17 cellular contexts compared by ENCODE assay signal in the genomic region with DNA sequence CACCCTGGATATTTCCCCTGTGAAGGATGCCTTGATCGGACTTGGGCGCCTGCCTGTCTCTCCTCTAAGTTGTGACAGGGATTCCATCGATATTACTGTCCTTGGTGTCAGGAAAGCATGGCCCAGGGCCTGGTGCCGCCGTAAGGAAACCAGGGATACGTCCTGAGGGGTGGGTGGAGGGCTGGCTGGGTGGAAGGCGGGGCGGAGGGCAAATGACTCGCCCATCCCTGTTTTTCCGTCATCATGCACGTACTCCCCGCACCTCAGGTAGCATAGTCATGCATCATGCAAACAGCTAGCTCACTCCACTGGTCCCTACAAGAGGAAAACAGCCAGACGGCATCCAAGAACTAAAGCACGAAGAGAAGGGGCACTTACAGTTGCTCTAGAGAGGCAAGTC. TPM values are rescaled to one million over a fixed set of nuclear protein-coding genes. Genes with fewer than 3 reads are reported as not detected.
DNase-seq lines count a peak whose midpoint lies in the region; ATAC-seq and TF ChIP-seq lines count a peak whose summit lies in the region.
"Had no signal": no experiment of that assay in that cellular context is flagged by ENCODE, and none has a peak within 500 bp of the region (broad histone marks: within the 10 kb centered on the region; RNA-seq: fewer than 3 reads in every experiment).

No MANE protein-coding gene starts in this region.

- H3K4me2 ChIP-seq in skeletal muscle satellite cell (ENCODE audit: low read length), result peak overlapping the region; percentile 55
- H3K4me2 ChIP-seq: SK-N-SH had no signal

- H3K4me1 Mint-ChIP-seq in HFFc6 (ENCODE audit: low read depth), result peaks cover 52% of the 10 kb centered on the region
- H3K4me1 Mint-ChIP-seq: activated naive CD4-positive, alpha-beta T cell treated with anti-CD3 and anti-CD28 coated beads, Interleukin-2, amount 10 ng/mL, durations not matched to agents 7 days and 5 days had no signal

- ATAC-seq in GM19467 (IDR thresholded peaks at IDR 0.05; ENCODE audit: unreplicated experiment), result no peak
- no peak for ATAC-seq in HG02840 (IDR thresholded peaks at IDR 0.05; ENCODE audit: low FRiP score, unreplicated experiment)
- ATAC-seq: activated CD4-positive, CD25-positive, alpha-beta regulatory T cell treated with anti-CD3 and anti-CD28 coated beads, Interleukin-2, amount 50 U/mL, for 24 hours; activated T-cell treated with anti-CD3 and anti-CD28 coated beads, Interleukin-2, amount 50 U/mL, for 4 hours had no signal

- H3K4me3 ChIP-seq in skeletal muscle satellite cell (ENCODE audit: low read length), result no peak overlapping the region
- no peak overlapping the region for H3K4me3 ChIP-seq in spleen

- H3K27me3 Mint-ChIP-seq in HFFc6 (ENCODE audit: insufficient read depth), result peaks cover 3% of the 10 kb centered on the region; the same call in 1 of the 2 replicates

- H3K9me3 ChIP-seq in skeletal muscle satellite cell (replicated peaks; ENCODE audit: low read length) (no peaks in the 10 kb centered on the region), spleen (no peaks in the 10 kb centered on the region)
- H3K9me3 ChIP-seq: SK-N-SH had no signal

- peaks cover 35% of the 10 kb centered on the region for H3K36me3 Mint-ChIP-seq in HFFc6 (ENCODE audit: low read depth)
- H3K36me3 Mint-ChIP-seq: activated naive CD4-positive, alpha-beta T cell treated with anti-CD3 and anti-CD28 coated beads, Interleukin-2, amount 10 ng/mL, durations not matched to agents 7 days and 5 days had no signal

- H3K27ac ChIP-seq in VCaP, result peak overlapping the region; percentile 96
- no peak overlapping the region for H3K27ac ChIP-seq in spleen

- H3K9ac ChIP-seq in skeletal muscle satellite cell (ENCODE audit: low read depth, low read length), result peak overlapping the region; percentile 82
- H3K9ac ChIP-seq: SK-N-SH had no signal

- WGBS in spleen, 5 donors, result 85 to 91% (median 89%) methylated on average over 8 to 14 of the region's 14 CpGs

- TF ChIP-seq CTCF in HFFc6 (IDR thresholded peaks at IDR 0.05), result no peak
- no peak for TF ChIP-seq CTCF in VCaP (conservative IDR thresholded peaks at IDR 0.05)
- TF ChIP-seq CTCF in spleen (IDR thresholded peaks at IDR 0.05 in 8 of 11, conservative IDR thresholded peaks at IDR 0.05 in 3 of 11), result no peak

- no peaks in the 10 kb centered on the region for H3K9me3 Mint-ChIP-seq in HFFc6
- H3K9me3 Mint-ChIP-seq: activated naive CD4-positive, alpha-beta T cell treated with anti-CD3 and anti-CD28 coated beads, Interleukin-2, amount 10 ng/mL, durations not matched to agents 7 days and 5 days; activated T-cell treated with anti-CD3 and anti-CD28 coated beads, Interleukin-2, amount 50 U/mL, for 4 hours had no signal

- H3K4me1 ChIP-seq in skeletal muscle satellite cell (ENCODE audit: control insufficient read depth, insufficient read depth, low read length), result peaks cover 40% of the 10 kb centered on the region
- no peaks in the 10 kb centered on the region for H3K4me1 ChIP-seq in spleen

- no peak for TF ChIP-seq POLR2A in spleen (IDR thresholded peaks at IDR 0.05)

- H3K27me3 ChIP-seq in skeletal muscle satellite cell (ENCODE audit: control insufficient read depth, insufficient read depth, low read length), result no peaks in the 10 kb centered on the region
- H3K27me3 ChIP-seq in spleen (replicated peaks in 1 of 7), result no peaks in the 10 kb centered on the region

- peak overlapping the region; percentile 88; the same call in 1 of the 2 replicates for H3K27ac Mint-ChIP-seq in HFFc6
- H3K27ac Mint-ChIP-seq: activated naive CD4-positive, alpha-beta T cell treated with anti-CD3 and anti-CD28 coated beads, Interleukin-2, amount 10 ng/mL, durations not matched to agents 7 days and 5 days had no signal

- no peak overlapping the region for H3K4me3 Mint-ChIP-seq in HFFc6
- H3K4me3 Mint-ChIP-seq: activated naive CD4-positive, alpha-beta T cell treated with anti-CD3 and anti-CD28 coated beads, Interleukin-2, amount 10 ng/mL, durations not matched to agents 7 days and 5 days; activated T-cell treated with anti-CD3 and anti-CD28 coated beads, Interleukin-2, amount 50 U/mL, for 4 hours had no signal

- DNase-seq in HFFc6 (no peak), islet precursor cell (peak; percentile 86), spleen (no peak)
- DNase-seq: activated naive CD4-positive, alpha-beta T cell treated with anti-CD3 and anti-CD28 coated beads, Interleukin-2, amount 10 ng/mL, durations not matched to agents 7 days and 5 days; activated T-cell treated with anti-CD3 and anti-CD28 coated beads, Interleukin-2, amount 50 U/mL, for 4 hours; aorta; hippocampal formation; mammary epithelial cell; NCI-H1436; NCI-H2171; SK-N-SH; stimulated activated CD4-positive, alpha-beta T cell treated with anti-CD3 and anti-CD28 coated beads, Interleukin-15, amount 100 ng/mL, for 24 hours had no signal

- intact Hi-C loops in spleen (cut with DNase I; ENCODE audit: low total_unique reads), result no loop called here

- H3K36me3 ChIP-seq in skeletal muscle satellite cell (ENCODE audit: insufficient read depth, low read length) (peaks cover 60% of the 10 kb centered on the region), spleen (peaks cover 0 to 5% (median 0%) of the 10 kb centered on the region in 6 donors)

RNA-seq across cellular contexts. Expression of a gene that starts 57.1 kb away (rescaled TPM):
- total RNA-seq in HFFc6 (2021; fragmentation: NEBNext Ultra II Directional; extraction: Animal tissue kit (Norgen Biotek cat#: 25700)), result 100 to 1,000 TPM; 283 to 403 (median 323) TPM
- total RNA-seq in skeletal muscle satellite cell (2012; rRNA removed), result 159 and 194 TPM in 2 replicates
- 10 to 100 TPM; 25.1 to 49.3 (median 38.7) TPM for total RNA-seq in spleen
- 1 to 10 TPM; 1.9 to 3.6 (median 1.9) TPM for polyA plus RNA-seq in spleen

Comparison
In these comparisons a context has a peak if more than half of its experiments do, and no peak if none do; other contexts are left out.
1. RNA of a gene that starts 57.1 kb away (total RNA-seq): 283 to 403 TPM in HFFc6; 25.1 to 49.3 TPM in spleen; every median in the first group is over 4 times any median in the second.